Comparison of ENCODE assay signal across 8 cellular contexts in genomic region chr3:44338010-44338827, GRCh38.
DNase-seq lines count a peak whose midpoint lies in the region; ATAC-seq and TF ChIP-seq lines count a peak whose summit lies in the region.

A gene with protein sequence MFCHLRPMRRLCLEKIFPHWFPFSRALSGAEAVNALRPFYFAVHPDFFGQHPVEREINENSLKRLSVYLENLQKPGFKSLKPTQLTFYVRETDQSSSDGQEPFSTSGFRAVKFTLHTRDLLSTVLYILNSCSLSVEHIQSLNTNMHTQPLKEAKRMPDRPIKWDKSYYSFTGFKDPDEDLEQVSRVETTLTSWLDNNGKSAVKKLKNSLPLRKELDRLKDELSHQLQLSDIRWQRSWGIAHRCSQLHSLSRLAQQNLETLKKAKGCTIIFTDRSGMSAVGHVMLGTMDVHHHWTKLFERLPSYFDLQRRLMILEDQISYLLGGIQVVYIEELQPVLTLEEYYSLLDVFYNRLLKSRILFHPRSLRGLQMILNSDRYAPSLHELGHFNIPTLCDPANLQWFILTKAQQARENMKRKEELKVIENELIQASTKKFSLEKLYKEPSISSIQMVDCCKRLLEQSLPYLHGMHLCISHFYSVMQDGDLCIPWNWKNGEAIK (plus strand): TSS chr3:44338766. CDS start chr3:44354783, 16,017 bp downstream.

- peak; percentile 88 for TF ChIP-seq POLR2A in GM18951 (IDR thresholded peaks at IDR 0.05; ENCODE audit: extremely low read depth, insufficient read depth, insufficient read length)

- in situ Hi-C loops in GM18951 (cut with MboI; ENCODE audit: low sequenced_read_pairs, unreplicated experiment): no loop called here

- DNase-seq in AG08396 (ENCODE audit: low spot score) (peak; percentile 99), NCI-H345 (lab: John Stamatoyannopoulos, UW) (peak; percentile 95), iris pigment epithelial cell (ENCODE audit: low read depth) (peak; percentile 97)
- DNase-seq in activated CD4-positive, CD25-positive, alpha-beta regulatory T cell (lab: John Stamatoyannopoulos, UW): peak; percentile 88 to 97 (median 97)
- peak; percentile 99 for DNase-seq in central memory CD4-positive, alpha-beta T cell
- DNase-seq in stimulated activated CD4-positive, alpha-beta T cell treated with anti-CD3 and anti-CD28 coated beads, Interleukin-12 subunit alpha, Interleukin-12 subunit beta, amount 100 ng/mL, for 4 hours: peak; percentile 98

- peak; percentile 86 for ATAC-seq in HG03196 (IDR thresholded peaks at IDR 0.05; ENCODE audit: unreplicated experiment)

Comparison
In these comparisons a context has a peak if more than half of its experiments do, and no peak if none do; other contexts are left out.
1. Peak in every context shown above with its lines: DNase-seq and ATAC-seq.